Comparison of ENCODE assay signal across 16 cellular contexts in the genomic region with DNA sequence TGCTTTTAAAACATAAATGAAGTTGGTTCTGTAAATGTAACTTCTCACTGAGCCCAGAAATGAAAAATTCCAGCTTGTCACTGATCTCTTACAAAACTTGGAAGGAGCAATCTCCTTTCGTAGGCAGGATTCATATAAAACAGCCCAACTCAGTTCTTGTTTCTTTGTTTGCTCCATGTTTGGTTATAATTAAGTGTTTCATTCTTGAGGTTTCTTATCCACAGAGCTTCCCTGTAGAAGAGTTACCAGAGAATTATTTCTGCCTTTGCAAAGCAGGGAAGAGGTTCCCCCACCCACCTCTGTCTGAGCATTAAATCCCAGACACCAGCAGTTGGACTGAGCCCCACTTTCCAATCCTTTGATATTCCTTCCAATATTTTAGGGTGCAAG. TPM values are rescaled to one million over a fixed set of nuclear protein-coding genes. Genes with fewer than 3 reads are reported as not detected.
DNase-seq lines count a peak whose midpoint lies in the region; ATAC-seq and TF ChIP-seq lines count a peak whose summit lies in the region.
"Had no signal": no experiment of that assay in that cellular context is flagged by ENCODE, and none has a peak within 500 bp of the region (broad histone marks: within the 10 kb centered on the region; RNA-seq: fewer than 3 reads in every experiment).

No MANE protein-coding gene starts in this region.

- POLR2A ChIA-PET in IMR-90 (lab: Charles Lee; ENCODE audit: unreplicated experiment), result no interaction called here

- peak overlapping the region; percentile 54 to 60; a peak in 3 of 4 replicates for H4K8ac ChIP-seq in IMR-90 (ENCODE audit: low read depth in 2 of 2, low read length in 2 of 2)

- H2AK5ac ChIP-seq in IMR-90 (ENCODE audit: low read depth, low read length), result no peak overlapping the region

- intact Hi-C loops in IMR-90 (cut with micrococcal nuclease), result no loop called here

- H2AK9ac ChIP-seq in IMR-90 (replicated peaks; ENCODE audit: low read depth, low read length, poor library complexity), result no peak overlapping the region

- H3K9me1 ChIP-seq in IMR-90 (ENCODE audit: insufficient read depth, low read length), result peaks cover 11% of the 10 kb centered on the region

- TF ChIP-seq CTCF in IMR-90 (conservative IDR thresholded peaks at IDR 0.05; ENCODE audit: low read depth, low read length) (no peak), coronary artery (IDR thresholded peaks at IDR 0.05) (no peak)

- in situ Hi-C loops in IMR-90 (cut with MboI; ENCODE audit: low sequenced_read_pairs), result no loop called here

- ATAC-seq in IMR-90 (ENCODE audit: low read depth) (peak; percentile 19; the same call in 1 of the 2 replicates), HG03354 (IDR thresholded peaks at IDR 0.05; ENCODE audit: poor library complexity, severe bottlenecking, unreplicated experiment) (no peak), GM18909 (IDR thresholded peaks at IDR 0.05; ENCODE audit: poor library complexity, unreplicated experiment) (no peak)
- ATAC-seq: activated CD8-positive, alpha-beta memory T cell treated with anti-CD3 and anti-CD28 coated beads, Interleukin-2, amount 10 ng/mL, durations not matched to agents 7 days and 5 days; stimulated activated naive CD8-positive, alpha-beta T cell treated with anti-CD3 and anti-CD28 coated beads, Interleukin-15, amount 100 ng/mL, for 72 hours; WTC11 had no signal

- H3K14ac ChIP-seq in IMR-90 (replicated peaks; ENCODE audit: low read depth, low read length), result peak overlapping the region; percentile 90

- dilution Hi-C loops in IMR-90 (cut with HindIII; ENCODE audit: low sequenced_read_pairs, unreplicated experiment), result no loop called here

- H3K4me1 ChIP-seq in IMR-90 (ENCODE audit: control insufficient read depth, insufficient read depth, low read length), result peaks cover 7% of the 10 kb centered on the region
- no peaks in the 10 kb centered on the region for H3K4me1 ChIP-seq in muscle layer of duodenum (ENCODE audit: control insufficient read depth in 1 of 2, insufficient read depth in 2 of 2, low read length in 2 of 2)

- DNase-seq in AG08395 (ENCODE audit: low spot score) (peak; percentile 55), IMR-90 (peak; percentile 36), coronary artery (ENCODE audit: low spot score) (no peak), NCI-H526 treated with DMSO at 0.1 percent for 48 hours (lab: John Stamatoyannopoulos, UW) (no peak), NCI-H2171 (lab: John Stamatoyannopoulos, UW) (no peak)
- DNase-seq: activated CD8-positive, alpha-beta memory T cell treated with anti-CD3 and anti-CD28 coated beads, Interleukin-2, amount 10 ng/mL, durations not matched to agents 7 days and 5 days; activated naive CD4-positive, alpha-beta T cell treated with Interleukin-2 at 50 U/mL for 16 hours; AML-193; heart left ventricle; NCI-H1092 treated with DMSO at 0.1 percent for 48 hours; NCI-H2171 treated with DMSO at 0.1 percent for 48 hours; stimulated activated naive CD8-positive, alpha-beta T cell treated with anti-CD3 and anti-CD28 coated beads, Interleukin-15, amount 100 ng/mL, for 72 hours had no signal

- H2BK120ac ChIP-seq in IMR-90 (ENCODE audit: low read depth, low read length), result peak overlapping the region; percentile 95; the same call in 1 of the 2 replicates

- H4K91ac ChIP-seq in IMR-90 (ENCODE audit: insufficient read depth, low read depth, low read length), result peak overlapping the region; percentile 53

- H3K23ac ChIP-seq in IMR-90 (ENCODE audit: low read depth, low read length), result peak overlapping the region; percentile 88; the same call in 1 of the 2 replicates

- H3K36me3 ChIP-seq in IMR-90 (ENCODE audit: control insufficient read depth, insufficient read depth, low read length), result no peaks in the 10 kb centered on the region
- H3K36me3 ChIP-seq in muscle layer of duodenum (ENCODE audit: control insufficient read depth in 1 of 2, insufficient read depth in 2 of 2, low read length in 2 of 2), result no peaks in the 10 kb centered on the region
- H3K36me3 ChIP-seq: heart left ventricle had no signal

- BruUV-seq in IMR-90 (replicated peaks; lab: Mats Ljungman, UMichigan), result no TSS peak

- peak overlapping the region; percentile 85; the same call in 1 of the 2 replicates for H3K4ac ChIP-seq in IMR-90 (ENCODE audit: low read depth, low read length)

- TF ChIP-seq RAD21 in IMR-90 (IDR thresholded peaks at IDR 0.05; ENCODE audit: low read length), result no peak

- H2AFZ ChIP-seq in IMR-90 (replicated peaks; ENCODE audit: low read length, poor library complexity), result no peak overlapping the region

- CTCF ChIA-PET in IMR-90 (lab: Yijun Ruan, JAX), result interaction anchor here (0.6 kb wide), 1 partner anchor 196 kb away, joined by 3 read pairs; no protein-coding TSS in a partner anchor

- H3K9me3 ChIP-seq in IMR-90 (ENCODE audit: control insufficient read depth, insufficient read depth, low read length) (no peaks in the 10 kb centered on the region), muscle layer of duodenum (ENCODE audit: control insufficient read depth in 1 of 2, low read length in 2 of 2) (no peaks in the 10 kb centered on the region)
- H3K9me3 ChIP-seq: heart left ventricle had no signal

- peak overlapping the region; percentile 53; the same call in 1 of the 2 replicates for H3K56ac ChIP-seq in IMR-90 (ENCODE audit: extremely low read depth, insufficient read depth, low read length)

- no peak for TF ChIP-seq POLR2A in IMR-90 (IDR thresholded peaks at IDR 0.05; ENCODE audit: low read depth, low read length)

- H4K20me1 ChIP-seq in IMR-90 (ENCODE audit: insufficient read depth, low read length), result no peaks in the 10 kb centered on the region

- peak overlapping the region; percentile 35; the same call in 1 of the 2 replicates for H3K27ac ChIP-seq in IMR-90 (ENCODE audit: insufficient read depth, low read length)
- peak overlapping the region; percentile 18 to 45 for H3K27ac ChIP-seq in coronary artery
- peak overlapping the region; percentile 17 for H3K27ac ChIP-seq in muscle layer of duodenum (ENCODE audit: low read length)

- WGBS in IMR-90 (ENCODE audit: extremely low coverage in 2 of 2, insufficient read length in 1 of 2), 2 experiments, result no CpG with 5 or more reads among the region's 1 CpG

- H3K9ac ChIP-seq in IMR-90 (ENCODE audit: low read depth, low read length), result peak overlapping the region; percentile 65; the same call in 1 of the 2 replicates

- peak overlapping the region; percentile 49 for H3K4me2 ChIP-seq in IMR-90 (ENCODE audit: low read depth, low read length)

- peak overlapping the region; percentile 87; the same call in 1 of the 2 replicates for H2BK20ac ChIP-seq in IMR-90 (ENCODE audit: low read depth, low read length)

- H2BK5ac ChIP-seq in IMR-90 (ENCODE audit: low read depth, low read length, poor library complexity, severe bottlenecking), result peak overlapping the region; percentile 86

- peak overlapping the region; percentile 67; the same call in 2 of the 3 replicates for H2BK15ac ChIP-seq in IMR-90 (ENCODE audit: low read depth, low read length)

- H4K5ac ChIP-seq in IMR-90 (ENCODE audit: low read depth, low read length), result peak overlapping the region; percentile 18; the same call in 1 of the 2 replicates

- H3K4me3 ChIP-seq in IMR-90 (ENCODE audit: insufficient read depth, low read depth, low read length) (no peak overlapping the region), coronary artery (no peak overlapping the region), muscle layer of duodenum (ENCODE audit: low read depth in 1 of 2, low read length in 2 of 2) (no peak overlapping the region)
- H3K4me3 ChIP-seq: heart left ventricle had no signal

- H3K79me1 ChIP-seq in IMR-90 (ENCODE audit: low read depth in 1 of 2, low read length in 2 of 2), result peaks cover 6 to 18% of the 10 kb centered on the region in 2 experiments

- no peaks in the 10 kb centered on the region for H3K27me3 ChIP-seq in IMR-90 (ENCODE audit: control insufficient read depth, insufficient read depth, low read length)
- H3K27me3 ChIP-seq in muscle layer of duodenum (ENCODE audit: low read depth, low read length), result no peaks in the 10 kb centered on the region
- H3K27me3 ChIP-seq: heart left ventricle had no signal

- H3K18ac ChIP-seq in IMR-90 (ENCODE audit: low read depth, low read length), result peak overlapping the region; percentile 80; the same call in 1 of the 2 replicates

TF ChIP-seq in IMR-90, 13 proteins besides CTCF, POLR2A, EP300 and RAD21:
- TF ChIP-seq BHLHE40 (IDR thresholded peaks at IDR 0.05; ENCODE audit: low read depth, low read length), result no peak
- no peak for TF ChIP-seq FOS (IDR thresholded peaks at IDR 0.05; ENCODE audit: low read depth, low read length)

RNA-seq across cellular contexts. Expression of gene RAI14, which starts 34.1 kb away (rescaled TPM):
- total RNA-seq in IMR-90 (2012; rRNA removed), result 267 and 361 TPM in 2 replicates
- polyA plus RNA-seq in IMR-90 (2012; rRNA removed), result 191 and 221 TPM in 2 replicates
- polyA plus RNA-seq in IMR-90 (2012; cell fraction: cytosol; rRNA removed), result 68.3 and 80.0 TPM in 2 replicates
- polyA plus RNA-seq in IMR-90 (2012; cell fraction: nucleus; rRNA removed; ENCODE audit: low replicate concordance), result 60.2 and 146 TPM in 2 replicates

Comparison
In these comparisons a context has a peak if more than half of its experiments do, and no peak if none do; other contexts are left out.
1. DNase-seq: peak in AG08395 (single experiment) and IMR-90 (single experiment); none in coronary artery (single experiment), NCI-H526 treated with DMSO at 0.1 percent for 48 hours (single experiment) and NCI-H2171 (single experiment).
2. Peak in every context shown above with its lines, with median percentiles within 50 percentile points of each other: H3K27ac ChIP-seq.